In the genomic region with DNA sequence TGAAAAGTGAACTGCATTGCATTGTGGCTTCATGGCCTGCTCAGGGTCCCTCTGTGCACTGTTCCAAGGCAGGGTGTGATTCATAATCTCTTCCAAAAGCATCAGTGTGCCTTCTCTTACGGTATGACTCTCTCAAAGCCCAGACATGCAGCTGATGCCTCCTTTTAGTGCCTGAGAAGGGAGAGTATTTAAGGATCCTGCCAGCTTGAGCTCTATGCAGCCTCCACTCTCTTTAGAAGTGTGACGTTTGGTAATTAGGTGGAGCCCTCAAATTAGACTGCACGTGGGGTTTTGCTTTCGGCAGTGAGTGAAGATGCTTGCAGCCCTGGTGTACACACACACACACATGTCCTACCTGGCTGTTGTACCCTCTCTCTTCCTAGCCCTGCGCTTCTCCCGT, we compare ENCODE assay signal across 12 cellular contexts. TPM values are rescaled to one million over a fixed set of nuclear protein-coding genes. Genes with fewer than 3 reads are reported as not detected.
DNase-seq lines count a peak whose midpoint lies in the region; ATAC-seq, FAIRE-seq and TF ChIP-seq lines count a peak whose summit lies in the region.
"Had no signal": no experiment of that assay in that cellular context is flagged by ENCODE, and none has a peak within 500 bp of the region (broad histone marks: within the 10 kb centered on the region; RNA-seq: fewer than 3 reads in every experiment).

No MANE protein-coding gene starts in this region.

- H3K4me1 ChIP-seq in SJCRH30 (peaks cover 32% of the 10 kb centered on the region), small intestine (ENCODE audit: control insufficient read depth in 2 of 2, insufficient read depth in 1 of 2, low read depth in 1 of 2, low read length in 1 of 2) (peaks cover 0 to 2% of the 10 kb centered on the region in 2 donors), PC-9 (replicated peaks; ENCODE audit: insufficient read depth) (peaks cover 14% of the 10 kb centered on the region; the same call in 1 of the 2 replicates)

- no peak overlapping the region for H3K4me2 ChIP-seq in PC-9

- H3K4me3 Mint-ChIP-seq in activated CD8-positive, alpha-beta memory T cell treated with anti-CD3 and anti-CD28 coated beads, Interleukin-2, amount 10 ng/mL, durations not matched to agents 7 days and 5 days = peak overlapping the region; percentile 5

- H3K4me3 ChIP-seq in SJCRH30 (no peak overlapping the region), dorsolateral prefrontal cortex (no peak overlapping the region), small intestine (ENCODE audit: low read depth in 1 of 2, low read length in 2 of 2) (no peak overlapping the region), PC-9 (no peak overlapping the region)
- H3K4me3 ChIP-seq: heart right ventricle, skin epidermis had no signal

- DNase-seq in activated CD8-positive, alpha-beta memory T cell treated with anti-CD3 and anti-CD28 coated beads, Interleukin-2, amount 10 ng/mL, durations not matched to agents 7 days and 5 days = no peak
- no peak for DNase-seq in activated CD8-positive, alpha-beta memory T cell treated with anti-CD3 and anti-CD28 coated beads, Interleukin-2, amount 50 U/mL, for 48 hours
- DNase-seq in SJCRH30 (peak in 1 of 2 experiments; percentile 50), dorsolateral prefrontal cortex (no peak), small intestine (peak; percentile 18), GDM1 (lab: John Stamatoyannopoulos, UW) (no peak), PC-9 (no peak)
- DNase-seq: heart right ventricle, OCI-M1 had no signal

- peaks cover 21% of the 10 kb centered on the region; the same call in 1 of the 2 replicates for H3F3A ChIP-seq in PC-9 (ENCODE audit: insufficient read depth, low read depth)

- no peak for TF ChIP-seq CTCF in dorsolateral prefrontal cortex (IDR thresholded peaks at IDR 0.05 in 54 of 56, conservative IDR thresholded peaks at IDR 0.05 in 2 of 56; ENCODE audit: low read depth in 1 of 56, partially characterized antibody in 56 of 56)
- TF ChIP-seq CTCF in PC-9 (conservative IDR thresholded peaks at IDR 0.05) = no peak

- 18 to 51% (median 38%) methylated on average over 6 of the region's 6 CpGs for WGBS in small intestine, 3 donors

- H3K36me3 ChIP-seq in SJCRH30 (0 out of 2 replicates have a peak, but pooled peaks cover 6% of the 10 kb centered on the region), small intestine (ENCODE audit: control insufficient read depth in 2 of 2, insufficient read depth in 2 of 2, low read length in 2 of 2) (no peaks in the 10 kb centered on the region), PC-9 (ENCODE audit: low read depth) (peaks cover 7% of the 10 kb centered on the region; the same call in 1 of the 2 replicates)
- H3K36me3 ChIP-seq: heart right ventricle had no signal

- CTCF ChIA-PET in activated CD8-positive, alpha-beta memory T cell treated with anti-CD3 and anti-CD28 coated beads, Interleukin-2, amount 10 ng/mL, durations not matched to agents 7 days and 5 days (lab: Charles Lee) = interaction anchor here (0.6 to 2.4 kb wide), 4 partner anchors 15 to 127 kb away, joined by 3 to 17 read pairs (median 4); a partner anchor contains a TSS
- CTCF ChIA-PET in PC-9 (lab: Charles Lee) = no interaction called here

- peaks cover 10% of the 10 kb centered on the region for H3K36me3 Mint-ChIP-seq in activated CD8-positive, alpha-beta memory T cell treated with anti-CD3 and anti-CD28 coated beads, Interleukin-2, amount 10 ng/mL, durations not matched to agents 7 days and 5 days

- peak overlapping the region; percentile 84 for H3K27ac Mint-ChIP-seq in activated CD8-positive, alpha-beta memory T cell treated with anti-CD3 and anti-CD28 coated beads, Interleukin-2, amount 10 ng/mL, durations not matched to agents 7 days and 5 days
- H3K27ac Mint-ChIP-seq: memory B cell had no signal

- POLR2A ChIA-PET in PC-9 (lab: Charles Lee; ENCODE audit: unreplicated experiment) = no interaction called here

- BruUV-seq in PC-9 (replicated peaks; lab: Mats Ljungman, UMichigan) = no TSS peak

- no peaks in the 10 kb centered on the region for H3K27me3 Mint-ChIP-seq in activated CD8-positive, alpha-beta memory T cell treated with anti-CD3 and anti-CD28 coated beads, Interleukin-2, amount 10 ng/mL, durations not matched to agents 7 days and 5 days
- H3K27me3 Mint-ChIP-seq: memory B cell had no signal

- peaks cover 45% of the 10 kb centered on the region for H3K4me1 Mint-ChIP-seq in activated CD8-positive, alpha-beta memory T cell treated with anti-CD3 and anti-CD28 coated beads, Interleukin-2, amount 10 ng/mL, durations not matched to agents 7 days and 5 days

- H3K27me3 ChIP-seq in SJCRH30 (no peaks in the 10 kb centered on the region), dorsolateral prefrontal cortex (no peaks in the 10 kb centered on the region), small intestine (ENCODE audit: control insufficient read depth in 2 of 2, insufficient read depth in 2 of 2, low read length in 2 of 2) (no peaks in the 10 kb centered on the region), PC-9 (ENCODE audit: insufficient read depth, low read depth) (no peaks in the 10 kb centered on the region)
- H3K27me3 ChIP-seq: heart right ventricle had no signal

- no peak for FAIRE-seq in small intestine (lab: Jason Lieb, UNC)

- no peak overlapping the region for H2AFZ ChIP-seq in PC-9

- peaks cover 6% of the 10 kb centered on the region for H4K20me1 ChIP-seq in PC-9 (ENCODE audit: insufficient read depth)

- no peaks in the 10 kb centered on the region for H3K9me3 Mint-ChIP-seq in activated CD8-positive, alpha-beta memory T cell treated with anti-CD3 and anti-CD28 coated beads, Interleukin-2, amount 10 ng/mL, durations not matched to agents 7 days and 5 days (ENCODE audit: low read depth)
- H3K9me3 Mint-ChIP-seq: memory B cell had no signal

- H3K9me3 ChIP-seq in SJCRH30 (replicated peaks) (peaks cover 8% of the 10 kb centered on the region; the same call in 1 of the 2 replicates), small intestine (ENCODE audit: control insufficient read depth, low read depth) (no peaks in the 10 kb centered on the region), PC-9 (ENCODE audit: insufficient read depth, low read depth) (no peaks in the 10 kb centered on the region)

- peaks cover 24% of the 10 kb centered on the region for H3K79me2 ChIP-seq in PC-9 (ENCODE audit: low read depth)

- no peak for ATAC-seq in activated CD8-positive, alpha-beta memory T cell treated with anti-CD3 and anti-CD28 coated beads, Interleukin-2, amount 10 ng/mL, durations not matched to agents 7 days and 5 days
- ATAC-seq in HG02840 (IDR thresholded peaks at IDR 0.05; ENCODE audit: low FRiP score, unreplicated experiment) = no peak
- ATAC-seq: heart right ventricle had no signal

- intact Hi-C loops in dorsolateral prefrontal cortex (cut with DNase I) = loop anchor here (5.0 to 10.0 kb wide), 2 partner anchors 100 to 752 kb away; a partner anchor contains a TSS
- intact Hi-C loops in PC-9 (cut with micrococcal nuclease; ENCODE audit: unreplicated experiment) = loop anchor here (10.0 kb wide), 1 partner anchor 108 kb away; a partner anchor contains a TSS

- no peaks in the 10 kb centered on the region for H3K9me2 ChIP-seq in PC-9 (ENCODE audit: insufficient read depth)

- H3K27ac ChIP-seq in SJCRH30 (peak overlapping the region; percentile 75), dorsolateral prefrontal cortex (peak overlapping the region in 33 of 59 donors; percentile 5 to 100 (median 48)), small intestine (ENCODE audit: low read depth in 1 of 2, low read length in 1 of 2) (no peak overlapping the region), PC-9 (no peak overlapping the region)
- H3K27ac ChIP-seq: heart right ventricle had no signal

RNA-seq across cellular contexts. Expression of a gene that starts 2.5 kb away (rescaled TPM):
- total RNA-seq in activated CD8-positive, alpha-beta memory T cell treated with anti-CD3 and anti-CD28 coated beads, Interleukin-2, amount 10 ng/mL, durations not matched to agents 7 days and 5 days = 10 to 100 TPM; 30.0 to 35.8 TPM
- 55.0 and 59.2 TPM in 2 replicates for total RNA-seq in SJCRH30 (2014; rRNA removed; shearing (Covaris generic))
- total RNA-seq in dorsolateral prefrontal cortex = 10 to 100 TPM in 118 of 120 experiments, 1 to 10 TPM in 2; 8.6 to 24.2 (median 15.2) TPM
- polyA plus RNA-seq in small intestine = 10 to 100 TPM; 10.8 to 20.1 (median 19.2) TPM
- 22.1 and 26.2 TPM in 2 replicates for total RNA-seq in PC-9 (2021)

RNA-seq across cellular contexts. Expression of a gene that starts 45.3 kb away (rescaled TPM):
- 10 to 100 TPM; 11.5 to 13.9 TPM for total RNA-seq in activated CD8-positive, alpha-beta memory T cell treated with anti-CD3 and anti-CD28 coated beads, Interleukin-2, amount 10 ng/mL, durations not matched to agents 7 days and 5 days
- 5.6 and 6.4 TPM in 2 replicates for total RNA-seq in SJCRH30 (2014; rRNA removed; shearing (Covaris generic))
- total RNA-seq in dorsolateral prefrontal cortex (10 to 100 TPM in 117 of 120 experiments, 1 to 10 TPM in 3; 6.3 to 27.1 (median 16.6) TPM), PC-9 (2021) (4.7 and 5.9 TPM in 2 replicates)
- polyA plus RNA-seq in small intestine = 10 to 100 TPM in 2 of 3 donors, 1 to 10 TPM in 1; 8.7 to 22.6 (median 14.6) TPM

RNA-seq across cellular contexts. Expression of a gene that starts 45.5 kb away (rescaled TPM):
- total RNA-seq in activated CD8-positive, alpha-beta memory T cell treated with anti-CD3 and anti-CD28 coated beads, Interleukin-2, amount 10 ng/mL, durations not matched to agents 7 days and 5 days = 10 to 100 TPM; 45.0 to 52.2 TPM
- total RNA-seq in SJCRH30 (2014; rRNA removed; shearing (Covaris generic)) = 30.5 and 35.1 TPM in 2 replicates
- total RNA-seq in dorsolateral prefrontal cortex (10 to 100 TPM; 37.8 to 83.4 (median 59.1) TPM), PC-9 (2021) (47.7 and 57.7 TPM in 2 replicates)
- 10 to 100 TPM in 1 of 3 donors, 1 to 10 TPM in 2; 8.7 to 12.7 (median 8.9) TPM for polyA plus RNA-seq in small intestine

Comparison
In these comparisons a context has a peak if more than half of its experiments do, and no peak if none do; other contexts are left out.
1. H3K27ac ChIP-seq: peak in SJCRH30 (single experiment) and dorsolateral prefrontal cortex (33 of 59); none in small intestine (0 of 2) and PC-9 (single experiment).